20 cellular contexts compared by ENCODE assay signal in the genomic region with DNA sequence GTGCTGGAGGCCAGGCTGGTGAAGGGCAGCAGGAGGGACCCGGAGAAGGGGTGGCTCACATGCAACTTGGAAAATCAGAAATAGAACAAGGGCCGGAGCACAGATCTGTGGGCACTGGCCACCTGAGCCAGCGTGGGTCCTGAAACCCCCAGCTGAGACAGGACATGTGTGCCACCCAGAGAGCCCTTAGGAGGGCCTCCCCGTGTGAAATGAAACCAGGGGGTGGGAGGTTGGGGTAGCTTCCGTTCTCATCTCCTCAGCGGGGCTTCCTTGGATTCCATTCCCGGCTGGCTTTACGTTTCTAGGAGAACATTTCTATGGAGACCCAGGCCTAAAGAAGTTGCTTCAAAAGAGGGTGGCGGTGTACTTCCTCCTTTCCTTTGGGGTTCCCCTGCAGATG. TPM values are rescaled to one million over a fixed set of nuclear protein-coding genes. Genes with fewer than 3 reads are reported as not detected.
A peak's percentile ranks its signal among the peaks of the same experiment; 100 is the strongest.
DNase-seq lines count a peak whose midpoint lies in the region; ATAC-seq and TF ChIP-seq lines count a peak whose summit lies in the region.
"Had no signal": no experiment of that assay in that cellular context is flagged by ENCODE, and none has a peak within 500 bp of the region (broad histone marks: within the 10 kb centered on the region; RNA-seq: fewer than 3 reads in every experiment).

No MANE protein-coding gene starts in this region.

- POLR2A ChIA-PET in MCF 10A (lab: Yijun Ruan, JAX), result no interaction called here

- 79 to 86% methylated on average over 4 to 9 of the region's 9 CpGs for WGBS in endodermal cell (ENCODE audit: insufficient coverage in 1 of 2, insufficient read length in 1 of 2), 2 experiments

- no peak overlapping the region for H3K4me3 ChIP-seq in breast epithelium
- H3K4me3 ChIP-seq in endodermal cell (ENCODE audit: low read length), result no peak overlapping the region
- H3K4me3 ChIP-seq: K562, Peyer's patch, SJSA1 had no signal

- no peaks in the 10 kb centered on the region for H3K27me3 ChIP-seq in breast epithelium
- H3K27me3 ChIP-seq in endodermal cell (ENCODE audit: control insufficient read depth, insufficient read depth, low read length, poor library complexity, severe bottlenecking), result peaks cover 4% of the 10 kb centered on the region
- H3K27me3 ChIP-seq: Peyer's patch, SJSA1 had no signal

- peak overlapping the region; percentile 43 to 61 for H3K27ac ChIP-seq in breast epithelium
- no peak overlapping the region for H3K27ac ChIP-seq in endodermal cell (ENCODE audit: low read depth, low read length)
- H3K27ac ChIP-seq: 22Rv1, C4-2B, Peyer's patch, SJSA1 had no signal

- H3K4me1 ChIP-seq in breast epithelium (peaks cover 0 to 4% of the 10 kb centered on the region in 2 donors), endodermal cell (ENCODE audit: control insufficient read depth, insufficient read depth, low read length) (peaks cover 44% of the 10 kb centered on the region)

- TF ChIP-seq CTCF in breast epithelium (IDR thresholded peaks at IDR 0.05), result no peak
- TF ChIP-seq CTCF in MCF 10A (IDR thresholded peaks at IDR 0.05; ENCODE audit: unreplicated experiment), result no peak
- no peak for TF ChIP-seq CTCF in endodermal cell (conservative IDR thresholded peaks at IDR 0.05)
- no peak for TF ChIP-seq CTCF in nephron (IDR thresholded peaks at IDR 0.05; ENCODE audit: unreplicated experiment in 3 of 3)
- no peak for TF ChIP-seq CTCF in progenitor cell of endocrine pancreas (IDR thresholded peaks at IDR 0.05; ENCODE audit: unreplicated experiment)
- no peak for TF ChIP-seq CTCF in CD14-positive monocyte (IDR thresholded peaks at IDR 0.05)

- TF ChIP-seq POLR2A in breast epithelium (IDR thresholded peaks at IDR 0.05), result no peak

- no TSS peak for BruUV-seq in MCF 10A (replicated peaks; lab: Mats Ljungman, UMichigan)

- H3K9ac ChIP-seq in endodermal cell (ENCODE audit: extremely low read depth, low read length, poor library complexity, severe bottlenecking), result no peak overlapping the region

- ATAC-seq in HG03571 (IDR thresholded peaks at IDR 0.05; ENCODE audit: unreplicated experiment), result no peak
- ATAC-seq: K562, Right ventricle myocardium inferior had no signal

- H3K9me3 ChIP-seq in breast epithelium (no peaks in the 10 kb centered on the region), endodermal cell (ENCODE audit: control insufficient read depth, low read length) (no peaks in the 10 kb centered on the region)
- H3K9me3 ChIP-seq: Peyer's patch, SJSA1 had no signal

- DNase-seq in breast epithelium (ENCODE audit: low spot score in 2 of 2), result no peak
- DNase-seq in MCF 10A (ENCODE audit: unreplicated experiment), result no peak
- DNase-seq in endodermal cell, result no peak
- DNase-seq in progenitor cell of endocrine pancreas (ENCODE audit: low spot score, unreplicated experiment), result no peak
- DNase-seq in CD14-positive monocyte (ENCODE audit: low spot score), result no peak
- DNase-seq in AML-193 (lab: John Stamatoyannopoulos, UW), result no peak
- DNase-seq: DMS53, GDM1, NCI-H1092 treated with DMSO at 0.1 percent for 48 hours, NCI-H1436 treated with DMSO at 0.1 percent for 48 hours, NCI-H524 treated with DMSO at 0.1 percent for 48 hours, NCI-H82, Peyer's patch had no signal

- H3K27me3 Mint-ChIP-seq in MCF 10A (ENCODE audit: insufficient read depth, unreplicated experiment), result no peaks in the 10 kb centered on the region
- peaks cover 86% of the 10 kb centered on the region for H3K27me3 Mint-ChIP-seq in endodermal cell (ENCODE audit: insufficient read depth)
- H3K27me3 Mint-ChIP-seq in nephron (ENCODE audit: low read depth), result peaks cover 24% of the 10 kb centered on the region
- no peaks in the 10 kb centered on the region for H3K27me3 Mint-ChIP-seq in progenitor cell of endocrine pancreas
- peaks cover 36 to 51% (median 41%) of the 10 kb centered on the region in 3 donors for H3K27me3 Mint-ChIP-seq in CD14-positive monocyte (ENCODE audit: low read depth in 3 of 3)

- H3K9me3 Mint-ChIP-seq in MCF 10A (ENCODE audit: unreplicated experiment), result no peaks in the 10 kb centered on the region
- H3K9me3 Mint-ChIP-seq in endodermal cell, result no peaks in the 10 kb centered on the region
- no peaks in the 10 kb centered on the region for H3K9me3 Mint-ChIP-seq in nephron
- H3K9me3 Mint-ChIP-seq in progenitor cell of endocrine pancreas (ENCODE audit: low read depth), result no peaks in the 10 kb centered on the region
- H3K9me3 Mint-ChIP-seq in CD14-positive monocyte, result peaks cover 0 to 15% (median 4%) of the 10 kb centered on the region in 7 donors

- H3K27ac Mint-ChIP-seq in MCF 10A (ENCODE audit: low read depth, unreplicated experiment) (no peak overlapping the region), endodermal cell (no peak overlapping the region), nephron (peak overlapping the region in 2 of 3 experiments; percentile 21 to 36), progenitor cell of endocrine pancreas (peak overlapping the region; percentile 36), CD14-positive monocyte (peak overlapping the region in 1 of 7 donors; percentile 20)

- H3K36me3 ChIP-seq in breast epithelium (no peaks in the 10 kb centered on the region), endodermal cell (ENCODE audit: control insufficient read depth, insufficient read depth, low read length) (peaks cover 38% of the 10 kb centered on the region)

- H3K4me3 Mint-ChIP-seq in MCF 10A (ENCODE audit: unreplicated experiment) (no peak overlapping the region), endodermal cell (peak overlapping the region; percentile 2), nephron (peak overlapping the region in 2 of 3 experiments; percentile 59 to 89), progenitor cell of endocrine pancreas (ENCODE audit: low read depth) (no peak overlapping the region), CD14-positive monocyte (no peak overlapping the region)

- H3K36me3 Mint-ChIP-seq in MCF 10A (ENCODE audit: insufficient read depth, unreplicated experiment), result peaks cover 9% of the 10 kb centered on the region
- H3K36me3 Mint-ChIP-seq in endodermal cell (ENCODE audit: low read depth), result peaks cover 32% of the 10 kb centered on the region
- peaks cover 30% of the 10 kb centered on the region for H3K36me3 Mint-ChIP-seq in nephron (ENCODE audit: low read depth)
- peaks cover 11% of the 10 kb centered on the region for H3K36me3 Mint-ChIP-seq in progenitor cell of endocrine pancreas (ENCODE audit: insufficient read depth)
- peaks cover 34 to 39% of the 10 kb centered on the region in 2 donors for H3K36me3 Mint-ChIP-seq in CD14-positive monocyte

- H3K4me1 Mint-ChIP-seq in MCF 10A (ENCODE audit: insufficient read depth, unreplicated experiment), result no peaks in the 10 kb centered on the region
- peaks cover 70% of the 10 kb centered on the region for H3K4me1 Mint-ChIP-seq in endodermal cell
- H3K4me1 Mint-ChIP-seq in nephron, result peaks cover 32% of the 10 kb centered on the region
- peaks cover 45% of the 10 kb centered on the region for H3K4me1 Mint-ChIP-seq in progenitor cell of endocrine pancreas (ENCODE audit: low read depth)
- peaks cover 27% of the 10 kb centered on the region for H3K4me1 Mint-ChIP-seq in CD14-positive monocyte

- CTCF ChIA-PET in MCF 10A (lab: Yijun Ruan, JAX), result interaction anchor here (1.2 kb wide), 1 partner anchor 37 kb away, joined by 3 read pairs; no protein-coding TSS in a partner anchor

- intact Hi-C loops in breast epithelium (cut with DNase I; ENCODE audit: low total_unique reads) (no loop called here), MCF 10A (cut with micrococcal nuclease) (no loop called here), CD14-positive monocyte (cut with micrococcal nuclease) (no loop called here)

RNA-seq across cellular contexts. Expression of a gene that starts 5.7 kb away (rescaled TPM):
- total RNA-seq in breast epithelium (10 to 100 TPM in 1 of 3 donors, 1 to 10 TPM in 2; 5.1 to 11.0 (median 5.6) TPM), MCF 10A (2022) (16.5 and 18.4 TPM in 2 replicates), endodermal cell (10 to 100 TPM; 44.4 to 47.7 TPM), progenitor cell of endocrine pancreas (124 and 137 TPM in 2 replicates)
- 54.1 TPM for polyA plus RNA-seq in endodermal cell (2013, experiment 1 of 2)
- 47.0 TPM for polyA plus RNA-seq in endodermal cell (2013, experiment 2 of 2)
- under 1 TPM; 0.62 to 0.65 TPM for polyA plus RNA-seq in CD14-positive monocyte

Comparison
In these comparisons a context has a peak if more than half of its experiments do, and no peak if none do; other contexts are left out.
1. H3K27ac Mint-ChIP-seq: peak in nephron (2 of 3) and progenitor cell of endocrine pancreas (single experiment); none in MCF 10A (single experiment) and endodermal cell (single experiment).
2. H3K4me3 Mint-ChIP-seq: peak in endodermal cell (single experiment) and nephron (2 of 3); none in MCF 10A (single experiment), progenitor cell of endocrine pancreas (single experiment) and CD14-positive monocyte (0 of 2).